Comparison of ENCODE assay signal across 8 cellular contexts in the genomic region with DNA sequence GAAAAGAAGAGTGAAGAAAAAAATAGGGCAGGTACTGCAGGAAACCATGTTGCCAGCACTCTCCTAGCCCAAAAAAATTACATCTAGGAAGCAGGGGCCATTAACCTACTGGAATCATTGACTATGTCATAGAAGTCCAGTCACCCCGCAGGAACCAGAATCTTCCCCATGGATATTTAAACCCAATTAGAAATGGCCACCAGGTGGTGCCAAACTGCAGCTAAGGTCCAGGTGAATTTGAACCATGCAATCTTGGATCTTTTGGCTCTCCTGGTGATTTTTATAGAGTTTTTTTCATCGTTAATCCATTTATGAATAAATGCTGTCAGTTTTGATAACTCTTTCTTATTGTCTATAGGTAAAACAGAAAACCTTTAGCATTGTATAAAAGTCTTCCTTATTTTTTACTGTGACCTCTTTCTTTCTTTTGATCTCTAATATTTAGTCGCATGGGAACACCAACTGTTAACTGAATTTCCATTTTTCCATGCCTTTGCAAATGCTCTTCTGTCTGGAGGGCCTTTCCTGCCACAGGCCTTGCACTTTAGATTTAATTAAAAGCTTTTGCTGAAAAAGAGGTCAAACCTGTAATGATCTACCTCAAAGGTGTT.
A peak's percentile ranks its signal among the peaks of the same experiment; 100 is the strongest.
DNase-seq lines count a peak whose midpoint lies in the region; ATAC-seq, FAIRE-seq and TF ChIP-seq lines count a peak whose summit lies in the region.

No MANE protein-coding gene starts in this region.

- FAIRE-seq in bronchial epithelial cell (lab: Jason Lieb, UNC), result no peak

- H3K4me3 ChIP-seq in bronchial epithelial cell (ENCODE audit: low read depth, low read length), result no peak overlapping the region

- DNase-seq in CMK (ENCODE audit: low read depth) (peak; percentile 7), NCI-H2107 (lab: John Stamatoyannopoulos, UW) (peak; percentile 5), bronchial epithelial cell (ENCODE audit: low read depth) (peak; percentile 28), medulla oblongata (ENCODE audit: extremely low spot score) (peak; percentile 30)

- ATAC-seq in GM18861 (IDR thresholded peaks at IDR 0.05; ENCODE audit: unreplicated experiment) (peak; percentile 42), GM21619 (IDR thresholded peaks at IDR 0.05; ENCODE audit: unreplicated experiment) (no peak), GM18520 (IDR thresholded peaks at IDR 0.05; ENCODE audit: unreplicated experiment) (no peak), HG03565 (IDR thresholded peaks at IDR 0.05; ENCODE audit: unreplicated experiment) (no peak)

- TF ChIP-seq CTCF in bronchial epithelial cell (IDR thresholded peaks at IDR 0.05; ENCODE audit: insufficient read depth, low read length, severe bottlenecking), result peak; percentile 43

- H3K27me3 ChIP-seq in bronchial epithelial cell (ENCODE audit: control insufficient read depth, insufficient read depth, low read length), result no peaks in the 10 kb centered on the region

- no peaks in the 10 kb centered on the region for H3K36me3 ChIP-seq in bronchial epithelial cell (ENCODE audit: control insufficient read depth, insufficient read depth, low read length)
